13 cellular contexts compared by ENCODE assay signal in genomic region chr18:36633961-36634412, GRCh38.
A peak's percentile ranks its signal among the peaks of the same experiment; 100 is the strongest.
DNase-seq lines count a peak whose midpoint lies in the region; ATAC-seq, FAIRE-seq and TF ChIP-seq lines count a peak whose summit lies in the region.
"Had no signal": no experiment of that assay in that cellular context is flagged by ENCODE, and none has a peak within 500 bp of the region (broad histone marks: within the 10 kb centered on the region; RNA-seq: fewer than 3 reads in every experiment).

No MANE protein-coding gene starts in this region.

- DNase-seq in GM12891 (ENCODE audit: insufficient read length, low spot score) (no peak), astrocyte (ENCODE audit: low read depth) (no peak), T-helper 17 cell (no peak)
- DNase-seq: activated T-cell treated with anti-CD3 and anti-CD28 coated beads, Interleukin-2, amount 50 U/mL, for 1 hour; caudate nucleus; CD8-positive, alpha-beta memory T cell; Kasumi-1; T-helper 9 cell had no signal

- H3K36me3 ChIP-seq in astrocyte (ENCODE audit: insufficient read depth, low read length): no peaks in the 10 kb centered on the region

- no peak overlapping the region for H3K27ac ChIP-seq in astrocyte (ENCODE audit: low read depth, low read length)

- no peaks in the 10 kb centered on the region for H3K36me3 Mint-ChIP-seq in astrocyte (ENCODE audit: low read depth, unreplicated experiment)
- no peaks in the 10 kb centered on the region for H3K36me3 Mint-ChIP-seq in T-helper 17 cell (ENCODE audit: low read depth)
- H3K36me3 Mint-ChIP-seq: CD8-positive, alpha-beta memory T cell had no signal

- FAIRE-seq in GM12891 (lab: Jason Lieb, UNC) (peak; percentile 72), astrocyte (lab: Jason Lieb, UNC) (no peak)

- H3K79me2 ChIP-seq in astrocyte (ENCODE audit: insufficient read depth, low read length): no peaks in the 10 kb centered on the region

- no peaks in the 10 kb centered on the region for H4K20me1 ChIP-seq in astrocyte (ENCODE audit: insufficient read depth, low read length)

- H3K9me3 Mint-ChIP-seq in astrocyte (ENCODE audit: unreplicated experiment): no peaks in the 10 kb centered on the region
- H3K9me3 Mint-ChIP-seq: CD8-positive, alpha-beta memory T cell had no signal

- no peak for TF ChIP-seq POLR2A in GM12891 (IDR thresholded peaks at IDR 0.05; ENCODE audit: low read depth, low read length)

- H3K4me2 ChIP-seq in astrocyte (ENCODE audit: low read length): no peak overlapping the region

- H2AFZ ChIP-seq in astrocyte (ENCODE audit: low read depth, low read length): no peak overlapping the region

- no peak overlapping the region for H3K9ac ChIP-seq in astrocyte (ENCODE audit: low read length)

- H3K9me3 ChIP-seq in astrocyte (ENCODE audit: insufficient read depth, low read depth, low read length): no peaks in the 10 kb centered on the region
- no peaks in the 10 kb centered on the region for H3K9me3 ChIP-seq in T-helper 17 cell (ENCODE audit: control insufficient read depth, low read length, poor library complexity, severe bottlenecking)

- H3K4me3 Mint-ChIP-seq in astrocyte (ENCODE audit: unreplicated experiment) (no peak overlapping the region), T-helper 17 cell (no peak overlapping the region)
- H3K4me3 Mint-ChIP-seq: CD8-positive, alpha-beta memory T cell had no signal

- H3K27ac Mint-ChIP-seq in astrocyte (ENCODE audit: unreplicated experiment): peak overlapping the region; percentile 84
- no peak overlapping the region for H3K27ac Mint-ChIP-seq in T-helper 17 cell
- H3K27ac Mint-ChIP-seq: CD8-positive, alpha-beta memory T cell had no signal

- no peak for TF ChIP-seq CTCF in astrocyte (IDR thresholded peaks at IDR 0.05; ENCODE audit: insufficient read depth, low read depth, low read length)

- H3K4me1 Mint-ChIP-seq in astrocyte (ENCODE audit: low read depth, unreplicated experiment) (peaks cover 20% of the 10 kb centered on the region), T-helper 17 cell (no peaks in the 10 kb centered on the region)
- H3K4me1 Mint-ChIP-seq: CD8-positive, alpha-beta memory T cell had no signal

- no peak overlapping the region for H3K4me3 ChIP-seq in astrocyte (ENCODE audit: insufficient read depth, low read depth, low read length)

- H3K27me3 ChIP-seq in astrocyte (ENCODE audit: insufficient read depth, low read length): no peaks in the 10 kb centered on the region

- ATAC-seq in GM21825 (IDR thresholded peaks at IDR 0.05; ENCODE audit: unreplicated experiment) (peak; percentile 32), HG03565 (IDR thresholded peaks at IDR 0.05; ENCODE audit: unreplicated experiment) (peak; percentile 21), GM21515 (IDR thresholded peaks at IDR 0.05; ENCODE audit: unreplicated experiment) (no peak), HG02571 (IDR thresholded peaks at IDR 0.05; ENCODE audit: unreplicated experiment) (no peak), T-helper 17 cell (no peak), GM21576 (IDR thresholded peaks at IDR 0.05; ENCODE audit: unreplicated experiment) (no peak)

- H3K27me3 Mint-ChIP-seq in astrocyte (ENCODE audit: low read depth, unreplicated experiment) (no peaks in the 10 kb centered on the region), T-helper 17 cell (peaks cover 28% of the 10 kb centered on the region)

- no peaks in the 10 kb centered on the region for H3K4me1 ChIP-seq in astrocyte (ENCODE audit: insufficient read depth, low read length)

TF ChIP-seq in GM12891, 5 proteins besides CTCF, POLR2A, EP300 and RAD21:
- no peak for TF ChIP-seq TAF1 (IDR thresholded peaks at IDR 0.05; ENCODE audit: low read depth, low read length)
- peak; percentile 64 for TF ChIP-seq SPI1 (IDR thresholded peaks at IDR 0.05; ENCODE audit: low read depth, low read length)
- no peak for TF ChIP-seq POLR2AphosphoS5 (IDR thresholded peaks at IDR 0.05; ENCODE audit: low read depth, low read length)
- TF ChIP-seq POU2F2 (IDR thresholded peaks at IDR 0.05; ENCODE audit: low read depth, low read length): 0 out of 2 replicates have a peak, but pooled peaks have one; percentile 26
- no peak for TF ChIP-seq PAX5 (IDR thresholded peaks at IDR 0.05; ENCODE audit: insufficient read depth, low read length, severe bottlenecking)

Comparison
In these comparisons a context has a peak if more than half of its experiments do, and no peak if none do; other contexts are left out.
1. ATAC-seq: peak in GM21825 (single experiment) and HG03565 (single experiment); none in GM21515 (single experiment), HG02571 (single experiment), T-helper 17 cell (single experiment) and GM21576 (single experiment).